Comparison of ENCODE assay signal across 17 cellular contexts in the genomic region with DNA sequence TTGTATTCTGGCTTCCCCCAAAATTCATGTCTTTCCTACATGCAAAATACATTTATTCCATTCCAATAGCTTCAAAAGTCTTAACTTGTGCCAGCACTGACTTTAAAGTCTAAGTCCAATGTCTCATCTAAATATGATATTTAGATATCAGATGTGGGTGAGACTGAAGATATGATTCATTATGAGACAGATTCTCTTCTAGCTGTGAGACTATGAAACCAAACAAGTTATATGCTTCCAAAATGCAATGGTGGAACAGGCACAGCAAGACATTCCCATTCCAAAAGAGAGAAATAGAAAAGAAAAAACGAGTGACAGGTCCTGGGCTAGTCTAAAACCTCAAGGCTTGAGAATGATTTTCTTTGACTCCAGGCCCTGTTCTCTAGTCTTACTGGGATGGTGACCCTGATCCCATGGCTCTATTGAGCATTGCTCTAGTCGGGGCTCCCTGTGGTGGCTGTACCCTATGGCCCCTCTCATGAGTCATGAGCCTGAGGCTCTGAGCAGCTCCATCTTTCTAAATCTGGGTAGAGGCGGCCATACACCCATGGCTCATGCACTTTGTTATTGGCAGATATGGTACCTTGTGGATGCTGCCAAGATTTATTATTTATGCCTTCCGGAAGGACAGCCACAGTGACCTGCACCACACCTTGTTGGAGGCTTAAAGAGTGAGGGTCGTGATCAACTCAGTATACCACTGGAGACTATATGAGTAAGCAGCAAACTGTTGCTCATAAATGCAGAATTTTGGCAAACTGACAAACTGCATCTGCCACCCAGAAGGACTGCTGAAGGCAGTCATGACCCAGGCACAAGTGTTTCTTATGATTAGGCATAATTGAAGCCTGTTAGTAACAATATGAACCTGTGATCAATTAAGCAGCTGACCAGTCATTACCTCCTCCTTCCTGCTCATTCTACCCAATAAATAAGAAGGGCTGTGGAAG. TPM values are rescaled to one million over a fixed set of nuclear protein-coding genes. Genes with fewer than 3 reads are reported as not detected.
DNase-seq lines count a peak whose midpoint lies in the region; ATAC-seq, FAIRE-seq and TF ChIP-seq lines count a peak whose summit lies in the region.
"Had no signal": no experiment of that assay in that cellular context is flagged by ENCODE, and none has a peak within 500 bp of the region (broad histone marks: within the 10 kb centered on the region; RNA-seq: fewer than 3 reads in every experiment).

No MANE protein-coding gene starts in this region.

- H3K4me3 ChIP-seq in foreskin fibroblast (ENCODE audit: low read depth in 1 of 2, low read length in 2 of 2): no peak overlapping the region
- H3K4me3 ChIP-seq in vagina: no peak overlapping the region

- no peak overlapping the region for H3K27ac Mint-ChIP-seq in stimulated activated naive CD8-positive, alpha-beta T cell treated with anti-CD3 and anti-CD28 coated beads, Interleukin-15, amount 100 ng/mL, for 72 hours
- H3K27ac Mint-ChIP-seq in activated T-cell treated with anti-CD3 and anti-CD28 coated beads, Interleukin-2, amount 50 U/mL, for 24 hours: no peak overlapping the region
- H3K27ac Mint-ChIP-seq: B cell; CD4-positive, CD25-positive, alpha-beta regulatory T cell; H9 had no signal

- no peaks in the 10 kb centered on the region for H3K4me1 ChIP-seq in vagina
- H3K4me1 ChIP-seq: Caco-2 had no signal

- H3K27ac ChIP-seq in vagina: no peak overlapping the region

- TF ChIP-seq POLR2A in vagina (IDR thresholded peaks at IDR 0.05): no peak

- H3K4me1 Mint-ChIP-seq in stimulated activated naive CD8-positive, alpha-beta T cell treated with anti-CD3 and anti-CD28 coated beads, Interleukin-15, amount 100 ng/mL, for 72 hours: no peaks in the 10 kb centered on the region
- H3K4me1 Mint-ChIP-seq in activated T-cell treated with anti-CD3 and anti-CD28 coated beads, Interleukin-2, amount 50 U/mL, for 24 hours (ENCODE audit: low read depth): no peaks in the 10 kb centered on the region
- H3K4me1 Mint-ChIP-seq: B cell; CD4-positive, CD25-positive, alpha-beta regulatory T cell had no signal

- no peaks in the 10 kb centered on the region for H3K27me3 Mint-ChIP-seq in stimulated activated naive CD8-positive, alpha-beta T cell treated with anti-CD3 and anti-CD28 coated beads, Interleukin-15, amount 100 ng/mL, for 72 hours
- H3K27me3 Mint-ChIP-seq in activated T-cell treated with anti-CD3 and anti-CD28 coated beads, Interleukin-2, amount 50 U/mL, for 24 hours: peaks cover 6% of the 10 kb centered on the region
- H3K27me3 Mint-ChIP-seq: CD4-positive, CD25-positive, alpha-beta regulatory T cell had no signal

- no peaks in the 10 kb centered on the region for H3K36me3 Mint-ChIP-seq in activated T-cell treated with anti-CD3 and anti-CD28 coated beads, Interleukin-2, amount 50 U/mL, for 24 hours (ENCODE audit: low read depth)
- H3K36me3 Mint-ChIP-seq: CD4-positive, CD25-positive, alpha-beta regulatory T cell had no signal

- H3K4me3 Mint-ChIP-seq in stimulated activated naive CD8-positive, alpha-beta T cell treated with anti-CD3 and anti-CD28 coated beads, Interleukin-15, amount 100 ng/mL, for 72 hours: no peak overlapping the region
- no peak overlapping the region for H3K4me3 Mint-ChIP-seq in activated T-cell treated with anti-CD3 and anti-CD28 coated beads, Interleukin-2, amount 50 U/mL, for 24 hours
- H3K4me3 Mint-ChIP-seq: B cell; CD4-positive, CD25-positive, alpha-beta regulatory T cell; H9 had no signal

- TF ChIP-seq CTCF in foreskin fibroblast (IDR thresholded peaks at IDR 0.05; ENCODE audit: low read depth, low read length) (no peak), vagina (IDR thresholded peaks at IDR 0.05) (no peak)

- no peaks in the 10 kb centered on the region for H3K27me3 ChIP-seq in vagina

- no peak for DNase-seq in HTR-8/SVneo (ENCODE audit: insufficient read length, low spot score)
- DNase-seq in RPMI7951 (ENCODE audit: low read depth): peak; percentile 64
- DNase-seq in foreskin fibroblast: peak; percentile 37 to 80
- DNase-seq in stimulated activated naive CD8-positive, alpha-beta T cell treated with anti-CD3 and anti-CD28 coated beads, Interleukin-15, amount 100 ng/mL, for 72 hours: no peak
- no peak for DNase-seq in activated T-cell treated with anti-CD3 and anti-CD28 coated beads, Interleukin-2, amount 50 U/mL, for 24 hours
- DNase-seq in vagina (ENCODE audit: extremely low spot score in 2 of 2): no peak
- no peak for DNase-seq in DMS 273 (lab: John Stamatoyannopoulos, UW; ENCODE audit: unreplicated experiment)
- DNase-seq: Caco-2; CD4-positive, CD25-positive, alpha-beta regulatory T cell; H9; KBM-7; NCI-H1092 treated with DMSO at 0.1 percent for 48 hours; NCI-H2081 treated with DMSO at 0.1 percent for 48 hours; NCI-H510A treated with DMSO at 0.1 percent for 48 hours; SHP77 treated with DMSO at 0.1 percent for 48 hours had no signal

- no peaks in the 10 kb centered on the region for H3K9me3 Mint-ChIP-seq in stimulated activated naive CD8-positive, alpha-beta T cell treated with anti-CD3 and anti-CD28 coated beads, Interleukin-15, amount 100 ng/mL, for 72 hours
- no peaks in the 10 kb centered on the region for H3K9me3 Mint-ChIP-seq in activated T-cell treated with anti-CD3 and anti-CD28 coated beads, Interleukin-2, amount 50 U/mL, for 24 hours

- peak; percentile 60 for FAIRE-seq in HTR-8/SVneo (lab: Jason Lieb, UNC)

- H3K9me3 ChIP-seq in vagina: no peaks in the 10 kb centered on the region
- H3K9me3 ChIP-seq: Caco-2 had no signal

- H3K36me3 ChIP-seq in vagina: no peaks in the 10 kb centered on the region

- peak; percentile 26 for ATAC-seq in stimulated activated naive CD8-positive, alpha-beta T cell treated with anti-CD3 and anti-CD28 coated beads, Interleukin-15, amount 100 ng/mL, for 72 hours
- ATAC-seq: SK-N-SH treated with all-trans-retinoic acid at 6 μM for 48 hours had no signal

- intact Hi-C loops in vagina (cut with DNase I): no loop called here

RNA-seq across cellular contexts. Expression of a gene that starts 38.5 kb away (rescaled TPM):
- total RNA-seq in RPMI7951 (2014; rRNA removed; shearing (Covaris generic)): 8.4 and 10.9 TPM in 2 replicates
- total RNA-seq in vagina: 37.8 TPM

Comparison
In these comparisons a context has a peak if more than half of its experiments do, and no peak if none do; other contexts are left out.
1. DNase-seq: peak in RPMI7951 (single experiment) and foreskin fibroblast (2 of 2); none in HTR-8/SVneo (single experiment), stimulated activated naive CD8-positive, alpha-beta T cell treated with anti-CD3 and anti-CD28 coated beads, Interleukin-15, amount 100 ng/mL, for 72 hours (0 of 2), activated T-cell treated with anti-CD3 and anti-CD28 coated beads, Interleukin-2, amount 50 U/mL, for 24 hours (single experiment), vagina (0 of 2) and DMS 273 (single experiment).